ENCODE assay signal across 1 cellular context in genomic region chr11:72573380-72573949, GRCh38.
TF ChIP-seq lines count a peak whose summit lies in the region.

No MANE protein-coding gene starts in this region.

TF ChIP-seq in WTC11, 78 proteins besides CTCF, POLR2A, EP300 and RAD21 (continued from another document):
- TF ChIP-seq FOXP4 (CRISPR knock-in tag; IDR thresholded peaks at IDR 0.05) (no peak), ZBTB21 (CRISPR knock-in tag; IDR thresholded peaks at IDR 0.05; ENCODE audit: borderline replicate concordance) (no peak), ZNF281 (CRISPR knock-in tag; IDR thresholded peaks at IDR 0.05) (no peak), TEAD4 (CRISPR knock-in tag; IDR thresholded peaks at IDR 0.05) (no peak), ZNF263 (CRISPR knock-in tag; IDR thresholded peaks at IDR 0.05; ENCODE audit: low read depth) (no peak)
- TF ChIP-seq, protein P1, sequence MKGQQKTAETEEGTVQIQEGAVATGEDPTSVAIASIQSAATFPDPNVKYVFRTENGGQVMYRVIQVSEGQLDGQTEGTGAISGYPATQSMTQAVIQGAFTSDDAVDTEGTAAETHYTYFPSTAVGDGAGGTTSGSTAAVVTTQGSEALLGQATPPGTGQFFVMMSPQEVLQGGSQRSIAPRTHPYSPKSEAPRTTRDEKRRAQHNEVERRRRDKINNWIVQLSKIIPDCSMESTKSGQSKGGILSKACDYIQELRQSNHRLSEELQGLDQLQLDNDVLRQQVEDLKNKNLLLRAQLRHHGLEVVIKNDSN (CRISPR knock-in tag; IDR thresholded peaks at IDR 0.05) = no peak
TF ChIP-seq in WTC11: peak in this region for 0.
